In the genomic region with DNA sequence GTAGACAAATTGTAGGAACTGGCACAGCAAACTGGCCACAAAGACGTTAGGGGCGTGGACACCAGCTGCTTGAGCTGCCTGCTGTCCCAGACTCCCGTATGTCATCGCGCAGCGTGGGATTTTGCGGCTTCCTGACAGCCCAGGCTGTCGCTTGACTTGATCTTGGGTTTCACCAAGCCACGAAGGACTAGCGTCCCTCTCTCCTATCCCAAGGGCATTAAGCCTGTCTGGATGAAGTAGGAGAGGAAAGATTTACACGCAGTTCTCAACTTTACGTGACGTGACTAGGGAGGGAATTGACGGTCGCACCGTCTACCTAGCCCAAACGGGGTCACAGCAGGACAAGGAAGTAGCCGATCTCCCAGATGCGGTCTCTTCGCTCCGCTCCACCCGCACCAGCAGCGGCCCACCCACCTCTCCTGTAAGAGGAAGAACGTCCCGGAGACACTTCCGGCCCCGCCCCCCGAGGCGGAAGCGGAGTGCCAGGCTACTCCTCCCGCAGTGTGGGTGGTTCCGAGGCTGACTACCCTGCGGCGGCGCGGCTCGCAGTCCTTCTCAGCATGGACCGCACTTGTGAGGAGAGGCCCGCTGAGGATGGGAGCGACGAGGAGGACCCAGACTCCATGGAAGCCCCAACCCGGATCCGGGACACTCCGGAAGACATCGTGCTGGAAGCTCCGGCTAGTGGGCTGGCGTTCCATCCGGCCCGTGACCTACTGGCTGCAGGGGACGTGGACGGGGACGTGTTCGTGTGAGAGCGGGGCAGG, we compare ENCODE assay signal across 8 cellular contexts. TPM values are rescaled to one million over a fixed set of nuclear protein-coding genes. Genes with fewer than 3 reads are reported as not detected.
DNase-seq lines count a peak whose midpoint lies in the region; ATAC-seq and TF ChIP-seq lines count a peak whose summit lies in the region.

A gene with protein sequence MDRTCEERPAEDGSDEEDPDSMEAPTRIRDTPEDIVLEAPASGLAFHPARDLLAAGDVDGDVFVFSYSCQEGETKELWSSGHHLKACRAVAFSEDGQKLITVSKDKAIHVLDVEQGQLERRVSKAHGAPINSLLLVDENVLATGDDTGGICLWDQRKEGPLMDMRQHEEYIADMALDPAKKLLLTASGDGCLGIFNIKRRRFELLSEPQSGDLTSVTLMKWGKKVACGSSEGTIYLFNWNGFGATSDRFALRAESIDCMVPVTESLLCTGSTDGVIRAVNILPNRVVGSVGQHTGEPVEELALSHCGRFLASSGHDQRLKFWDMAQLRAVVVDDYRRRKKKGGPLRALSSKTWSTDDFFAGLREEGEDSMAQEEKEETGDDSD (plus strand): TSS at position 552 of the 767 bp plus-strand sequence. CDS start 9 bp downstream, at position 561.

- peaks cover 28% of the 10 kb centered on the region for H3K4me1 Mint-ChIP-seq in activated CD4-positive, alpha-beta T cell treated with anti-CD3 and anti-CD28 coated beads for 36 hours

- H3K27me3 ChIP-seq in kidney epithelial cell (ENCODE audit: control insufficient read depth, insufficient read depth, low read length), result no peaks in the 10 kb centered on the region

- CTCF ChIA-PET in activated CD4-positive, alpha-beta T cell treated with anti-CD3 and anti-CD28 coated beads for 36 hours (lab: Charles Lee), result interaction anchor here (0.7 to 1.5 kb wide), 3 partner anchors 17 to 256 kb away, joined by 3 to 5 read pairs (median 4); a partner anchor contains a TSS

- TF ChIP-seq CTCF in choroid plexus epithelial cell (conservative IDR thresholded peaks at IDR 0.05; ENCODE audit: low read depth, low read length) (no peak), kidney epithelial cell (IDR thresholded peaks at IDR 0.05; ENCODE audit: insufficient read depth, low read length, poor library complexity, severe bottlenecking) (no peak)

- intact Hi-C loops in activated CD4-positive, alpha-beta T cell treated with anti-CD3 and anti-CD28 coated beads for 36 hours (cut with DNase I, micrococcal nuclease), result loop anchor here (1.0 to 2.0 kb wide), 7 partner anchors 17 to 263 kb away; a partner anchor contains a TSS

- H3K36me3 ChIP-seq in kidney epithelial cell (ENCODE audit: control insufficient read depth, insufficient read depth, low read length), result peaks cover 3% of the 10 kb centered on the region

- H3K27me3 Mint-ChIP-seq in activated CD4-positive, alpha-beta T cell treated with anti-CD3 and anti-CD28 coated beads for 36 hours, result no peaks in the 10 kb centered on the region

- peaks cover 57% of the 10 kb centered on the region for H3K36me3 Mint-ChIP-seq in activated CD4-positive, alpha-beta T cell treated with anti-CD3 and anti-CD28 coated beads for 36 hours (ENCODE audit: low read depth)

- POLR2A ChIA-PET in activated CD4-positive, alpha-beta T cell treated with anti-CD3 and anti-CD28 coated beads for 36 hours (lab: Charles Lee), result interaction anchor here (0.6 to 2.6 kb wide), 9 partner anchors 17 to 559 kb away, joined by 3 to 17 read pairs (median 3); a partner anchor contains a TSS

- peak within 1 kb of the TSS; percentile 98 for H3K4me3 Mint-ChIP-seq in activated CD4-positive, alpha-beta T cell treated with anti-CD3 and anti-CD28 coated beads for 36 hours

- H3K4me3 ChIP-seq in choroid plexus epithelial cell (ENCODE audit: low read depth, low read length) (peak within 1 kb of the TSS; percentile 96), kidney epithelial cell (ENCODE audit: low read depth, low read length) (peak within 1 kb of the TSS; percentile 92)

- H3K27ac Mint-ChIP-seq in activated CD4-positive, alpha-beta T cell treated with anti-CD3 and anti-CD28 coated beads for 36 hours, result peak within 1 kb of the TSS; percentile 96

- DNase-seq in AG20443 (ENCODE audit: low spot score) (peak; percentile 97), NCI-H510A treated with DMSO at 0.1 percent for 48 hours (lab: John Stamatoyannopoulos, UW) (peak; percentile 80), choroid plexus epithelial cell (ENCODE audit: low read depth) (peak; percentile 88), kidney epithelial cell (ENCODE audit: low read depth) (peak; percentile 50)
- DNase-seq in activated CD4-positive, alpha-beta T cell treated with anti-CD3 and anti-CD28 coated beads for 36 hours, result peak; percentile 97
- DNase-seq in stimulated activated CD4-positive, alpha-beta T cell treated with anti-CD3 and anti-CD28 coated beads, Interleukin-15, amount 100 ng/mL, for 48 hours (ENCODE audit: low read depth in 2 of 2), result peak; percentile 95 to 96

- H3K9me3 Mint-ChIP-seq in activated CD4-positive, alpha-beta T cell treated with anti-CD3 and anti-CD28 coated beads for 36 hours (ENCODE audit: low read depth), result no peaks in the 10 kb centered on the region

- ATAC-seq in GM19043 (IDR thresholded peaks at IDR 0.05; ENCODE audit: low read depth, unreplicated experiment), result peak; percentile 96
- ATAC-seq in HG03378 (IDR thresholded peaks at IDR 0.05; ENCODE audit: unreplicated experiment), result peak; percentile 94
- ATAC-seq in activated CD4-positive, alpha-beta T cell treated with anti-CD3 and anti-CD28 coated beads for 36 hours, result peak; percentile 96

RNA-seq across cellular contexts. Expression of the gene that starts here (rescaled TPM):
- 10 to 100 TPM; 25.9 to 31.7 TPM for total RNA-seq in activated CD4-positive, alpha-beta T cell treated with anti-CD3 and anti-CD28 coated beads for 36 hours
- total RNA-seq in kidney epithelial cell, result 20.1 and 22.5 TPM in 2 replicates

Comparison
In these comparisons a context has a peak if more than half of its experiments do, and no peak if none do; other contexts are left out.
1. Peak in every context shown above with its lines: DNase-seq, ATAC-seq and H3K4me3 ChIP-seq.